In the genomic region with DNA sequence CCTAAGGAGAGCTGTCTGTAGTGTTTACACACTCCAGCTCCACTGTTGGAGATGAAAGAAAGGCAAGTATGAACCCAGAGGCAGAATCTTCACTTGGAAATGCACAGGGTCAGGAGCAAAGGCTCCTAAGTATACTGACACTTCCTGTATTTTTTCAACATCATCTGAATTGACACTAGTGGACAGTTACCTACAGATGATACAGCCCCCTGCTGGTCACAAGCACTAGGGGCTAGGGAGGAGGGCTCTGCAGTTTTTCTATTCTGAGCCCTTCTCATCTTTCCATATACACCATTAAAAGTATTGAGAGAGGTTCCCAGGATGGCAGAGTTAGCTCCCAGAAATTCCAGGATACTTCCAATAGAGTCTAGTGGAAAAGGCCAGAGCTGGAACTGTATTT, we compare ENCODE assay signal across 10 cellular contexts.
DNase-seq lines count a peak whose midpoint lies in the region; ATAC-seq lines count a peak whose summit lies in the region.
"Had no signal": no experiment of that assay in that cellular context is flagged by ENCODE, and none has a peak within 500 bp of the region (broad histone marks: within the 10 kb centered on the region; RNA-seq: fewer than 3 reads in every experiment).

No MANE protein-coding gene starts in this region.

- no peak overlapping the region for H3K27ac Mint-ChIP-seq in stimulated activated naive B cell treated with anti-CD40 and anti-IgM and Interleukin-4, amounts not matched to agents 10 μg/mL and 1 μg/mL and 100 μg/mL, for 72 hours
- H3K27ac Mint-ChIP-seq: activated naive CD4-positive, alpha-beta T cell treated with anti-CD3 and anti-CD28 coated beads, Interleukin-2, amount 50 U/mL, for 24 hours; stimulated activated naive CD8-positive, alpha-beta T cell treated with anti-CD3 and anti-CD28 coated beads, Interleukin-15, Interleukin-2, amounts not matched to agents 100 ng/mL and 50 ng/mL, for 24 hours had no signal

- peak; percentile 2 for DNase-seq in activated CD4-positive, alpha-beta T cell treated with anti-CD3 and anti-CD28 coated beads for 48 hours
- DNase-seq in activated CD4-positive, alpha-beta T cell treated with anti-CD3 and anti-CD28 coated beads for 4 hours = no peak
- DNase-seq in RPMI8226 (peak; percentile 5), HK-2 (ENCODE audit: unreplicated experiment) (no peak)
- no peak for DNase-seq in stimulated activated naive B cell treated with anti-CD40 and anti-IgM and Interleukin-4, amounts not matched to agents 10 μg/mL and 1 μg/mL and 100 μg/mL, for 72 hours
- no peak for DNase-seq in activated naive CD4-positive, alpha-beta T cell treated with Interleukin-2 at 50 U/mL for 16 hours

- peaks cover 0 to 5% of the 10 kb centered on the region in 2 donors for H3K9me3 Mint-ChIP-seq in stimulated activated naive B cell treated with anti-CD40 and anti-IgM and Interleukin-4, amounts not matched to agents 10 μg/mL and 1 μg/mL and 100 μg/mL, for 72 hours
- H3K9me3 Mint-ChIP-seq: activated naive CD4-positive, alpha-beta T cell treated with anti-CD3 and anti-CD28 coated beads, Interleukin-2, amount 50 U/mL, for 24 hours had no signal

- no peak overlapping the region for H3K4me3 Mint-ChIP-seq in stimulated activated naive B cell treated with anti-CD40 and anti-IgM and Interleukin-4, amounts not matched to agents 10 μg/mL and 1 μg/mL and 100 μg/mL, for 72 hours
- H3K4me3 Mint-ChIP-seq: activated naive CD4-positive, alpha-beta T cell treated with anti-CD3 and anti-CD28 coated beads, Interleukin-2, amount 50 U/mL, for 24 hours; stimulated activated naive CD8-positive, alpha-beta T cell treated with anti-CD3 and anti-CD28 coated beads, Interleukin-15, Interleukin-2, amounts not matched to agents 100 ng/mL and 50 ng/mL, for 24 hours had no signal

- no peaks in the 10 kb centered on the region for H3K36me3 Mint-ChIP-seq in stimulated activated naive B cell treated with anti-CD40 and anti-IgM and Interleukin-4, amounts not matched to agents 10 μg/mL and 1 μg/mL and 100 μg/mL, for 72 hours
- H3K36me3 Mint-ChIP-seq: activated naive CD4-positive, alpha-beta T cell treated with anti-CD3 and anti-CD28 coated beads, Interleukin-2, amount 50 U/mL, for 24 hours had no signal

- ATAC-seq in HG03432 (IDR thresholded peaks at IDR 0.05; ENCODE audit: unreplicated experiment) = peak; percentile 85
- ATAC-seq in stimulated activated naive B cell treated with anti-CD40 and anti-IgM and Interleukin-4, amounts not matched to agents 10 μg/mL and 1 μg/mL and 100 μg/mL, for 72 hours (replicated peaks) = peak; percentile 54 to 56
- ATAC-seq in GM18520 (IDR thresholded peaks at IDR 0.05; ENCODE audit: unreplicated experiment) = no peak

- no peaks in the 10 kb centered on the region for H3K27me3 Mint-ChIP-seq in stimulated activated naive B cell treated with anti-CD40 and anti-IgM and Interleukin-4, amounts not matched to agents 10 μg/mL and 1 μg/mL and 100 μg/mL, for 72 hours
- H3K27me3 Mint-ChIP-seq: activated naive CD4-positive, alpha-beta T cell treated with anti-CD3 and anti-CD28 coated beads, Interleukin-2, amount 50 U/mL, for 24 hours; stimulated activated naive CD8-positive, alpha-beta T cell treated with anti-CD3 and anti-CD28 coated beads, Interleukin-15, Interleukin-2, amounts not matched to agents 100 ng/mL and 50 ng/mL, for 24 hours had no signal

- H3K4me1 Mint-ChIP-seq in stimulated activated naive B cell treated with anti-CD40 and anti-IgM and Interleukin-4, amounts not matched to agents 10 μg/mL and 1 μg/mL and 100 μg/mL, for 72 hours = no peaks in the 10 kb centered on the region
- H3K4me1 Mint-ChIP-seq: activated naive CD4-positive, alpha-beta T cell treated with anti-CD3 and anti-CD28 coated beads, Interleukin-2, amount 50 U/mL, for 24 hours had no signal

Comparison
In these comparisons a context has a peak if more than half of its experiments do, and no peak if none do; other contexts are left out.
1. DNase-seq: peak in activated CD4-positive, alpha-beta T cell treated with anti-CD3 and anti-CD28 coated beads for 48 hours (single experiment) and RPMI8226 (single experiment); none in activated CD4-positive, alpha-beta T cell treated with anti-CD3 and anti-CD28 coated beads for 4 hours (0 of 2), stimulated activated naive B cell treated with anti-CD40 and anti-IgM and Interleukin-4, amounts not matched to agents 10 μg/mL and 1 μg/mL and 100 μg/mL, for 72 hours (single experiment), HK-2 (single experiment) and activated naive CD4-positive, alpha-beta T cell treated with Interleukin-2 at 50 U/mL for 16 hours (single experiment).